ENCODE assay signal across 27 cellular contexts in genomic region chr10:65765006-65765546, GRCh38.
DNase-seq lines count a peak whose midpoint lies in the region; ATAC-seq, FAIRE-seq and TF ChIP-seq lines count a peak whose summit lies in the region.
"Had no signal": no experiment of that assay in that cellular context is flagged by ENCODE, and none has a peak within 500 bp of the region (broad histone marks: within the 10 kb centered on the region; RNA-seq: fewer than 3 reads in every experiment).

No MANE protein-coding gene starts in this region.

- no peak overlapping the region for H2AFZ ChIP-seq in H1 (ENCODE audit: low read length)
- H2AFZ ChIP-seq: GM23338 had no signal

- H3K36me3 ChIP-seq in H1 (ENCODE audit: control insufficient read depth in 2 of 4, insufficient read depth in 4 of 4, low read length in 3 of 4) (no peaks in the 10 kb centered on the region), colonic mucosa (no peaks in the 10 kb centered on the region)
- H3K36me3 ChIP-seq: BLaER1 treated with 17β-estradiol and CSF1 and Interleukin-3, amounts not matched to agents 10 nM and 100 nM; SJSA1 had no signal

- H3K23me2 ChIP-seq in H1 (ENCODE audit: low read depth, low read length) = no peaks in the 10 kb centered on the region

- no peaks in the 10 kb centered on the region for H4K20me1 ChIP-seq in H1 (replicated peaks in 1 of 2; ENCODE audit: control insufficient read depth in 1 of 2, insufficient read depth in 2 of 2, low read length in 2 of 2)
- H4K20me1 ChIP-seq: BLaER1 treated with 17β-estradiol and CSF1 and Interleukin-3, amounts not matched to agents 10 nM and 100 nM had no signal

- no peak overlapping the region for H3K4me3 ChIP-seq in H1 (ENCODE audit: extremely low read depth in 1 of 4, insufficient read depth in 2 of 4, low read depth in 3 of 4, low read length in 4 of 4)
- no peak overlapping the region for H3K4me3 ChIP-seq in colonic mucosa
- H3K4me3 ChIP-seq: BLaER1 treated with 17β-estradiol and CSF1 and Interleukin-3, amounts not matched to agents 10 nM and 100 nM; GM23338; SJSA1 had no signal

- H2BK15ac ChIP-seq in H1 (ENCODE audit: low read length) = no peak overlapping the region

- H3K27ac Mint-ChIP-seq in WTC11 = no peak overlapping the region
- H3K27ac Mint-ChIP-seq: CD4-positive, alpha-beta T cell; GM23338; IgD-negative memory B cell had no signal

- 87% methylated on average over 1 of the region's 1 CpG; no CpG with 5 or more reads in 1 of the 2 experiments for WGBS in H1 (ENCODE audit: extremely low coverage in 1 of 2, insufficient coverage in 1 of 2, insufficient read length in 1 of 2, insufficient replicate concordance in 2 of 2, low coverage in 1 of 2, low lambda C conversion rate in 2 of 2, missing lambda C conversion rate in 1 of 2), 2 experiments

- no peaks in the 10 kb centered on the region for H3K27me3 ChIP-seq in H1 (replicated peaks in 1 of 4; ENCODE audit: control insufficient read depth in 3 of 4, extremely low read depth in 1 of 4, insufficient read depth in 3 of 4, low read length in 3 of 4)
- no peaks in the 10 kb centered on the region for H3K27me3 ChIP-seq in colonic mucosa
- H3K27me3 ChIP-seq: BLaER1 treated with 17β-estradiol and CSF1 and Interleukin-3, amounts not matched to agents 10 nM and 100 nM; SJSA1 had no signal

- H3K9ac ChIP-seq in H1 (replicated peaks in 1 of 4; ENCODE audit: extremely low read depth in 1 of 4, low read depth in 3 of 4, low read length in 3 of 4) (no peak overlapping the region), colonic mucosa (ENCODE audit: low read depth in 2 of 2, low read length in 2 of 2) (no peak overlapping the region)
- H3K9ac ChIP-seq: BLaER1 treated with 17β-estradiol and CSF1 and Interleukin-3, amounts not matched to agents 10 nM and 100 nM; KMS-11 had no signal

- no peak overlapping the region for H3K4ac ChIP-seq in H1 (replicated peaks; ENCODE audit: insufficient read length, low read depth, low read length)

- no peaks in the 10 kb centered on the region for H3K27me3 Mint-ChIP-seq in WTC11 (ENCODE audit: low read depth)
- H3K27me3 Mint-ChIP-seq: CD4-positive, alpha-beta T cell; IgD-negative memory B cell had no signal

- no peaks in the 10 kb centered on the region for H3K9me3 ChIP-seq in H1 (ENCODE audit: insufficient read depth in 2 of 2, low read depth in 1 of 2, low read length in 1 of 2)
- no peaks in the 10 kb centered on the region for H3K9me3 ChIP-seq in colonic mucosa
- H3K9me3 ChIP-seq: BLaER1 treated with 17β-estradiol and CSF1 and Interleukin-3, amounts not matched to agents 10 nM and 100 nM; SJSA1 had no signal

- no peaks in the 10 kb centered on the region for H3K79me1 ChIP-seq in H1 (ENCODE audit: low read depth, low read length)

- no peak overlapping the region for H4K91ac ChIP-seq in H1 (replicated peaks; ENCODE audit: insufficient read length, low read length)

- TF ChIP-seq RAD21 in H1 (IDR thresholded peaks at IDR 0.05 in 1 of 2, conservative IDR thresholded peaks at IDR 0.05 in 1 of 2; ENCODE audit: low read depth in 2 of 2, low read length in 2 of 2) = no peak

- no peak overlapping the region for H2BK20ac ChIP-seq in H1 (ENCODE audit: low read length)

- peaks cover 7% of the 10 kb centered on the region for H3K9me3 Mint-ChIP-seq in WTC11

- H2AK5ac ChIP-seq in H1 (ENCODE audit: low read depth, low read length) = no peak overlapping the region

- H2BK12ac ChIP-seq in H1 (ENCODE audit: low read depth, low read length) = no peak overlapping the region

- H3K18ac ChIP-seq in H1 (ENCODE audit: extremely low read depth, low read length) = no peak overlapping the region

- H3K14ac ChIP-seq in H1 (ENCODE audit: insufficient read length) = no peak overlapping the region

- intact Hi-C loops in colonic mucosa (cut with DNase I) = no loop called here

- H3K27ac ChIP-seq in H1 (ENCODE audit: low read depth, low read length) (no peak overlapping the region), colonic mucosa (no peak overlapping the region)
- H3K27ac ChIP-seq: BLaER1 treated with 17β-estradiol and CSF1 and Interleukin-3, amounts not matched to agents 10 nM and 100 nM; HL-60; KMS-11; SJSA1 had no signal

- no peak overlapping the region for H2BK5ac ChIP-seq in H1 (ENCODE audit: low read depth, low read length)

- POLR2A ChIA-PET in H1 (lab: Charles Lee; ENCODE audit: partially characterized antibody) = no interaction called here
- POLR2A ChIA-PET in WTC11 (lab: Charles Lee) = no interaction called here

- no peaks in the 10 kb centered on the region for H3K4me1 ChIP-seq in H1 (replicated peaks in 1 of 4; ENCODE audit: control insufficient read depth in 3 of 4, insufficient read depth in 4 of 4, low read length in 3 of 4)
- no peaks in the 10 kb centered on the region for H3K4me1 ChIP-seq in colonic mucosa
- H3K4me1 ChIP-seq: BLaER1 treated with 17β-estradiol and CSF1 and Interleukin-3, amounts not matched to agents 10 nM and 100 nM; SJSA1 had no signal

- no peak for TF ChIP-seq EP300 in H1 (IDR thresholded peaks at IDR 0.05; ENCODE audit: borderline replicate concordance in 1 of 2, low read depth in 2 of 2, low read length in 2 of 2)

- H4K8ac ChIP-seq in H1 (ENCODE audit: extremely low read depth, insufficient read depth, low read length) = no peak overlapping the region

- no peak for DNase-seq in H1 (ENCODE audit: low read depth in 1 of 2, low spot score in 2 of 2)
- peak; percentile 58 for DNase-seq in medulla oblongata (ENCODE audit: extremely low spot score)
- peak; percentile 54 for DNase-seq in superior temporal gyrus (ENCODE audit: extremely low spot score)
- DNase-seq in WTC11 (ENCODE audit: low spot score) = no peak
- DNase-seq in colonic mucosa = no peak
- DNase-seq in NCI-H2029 treated with DMSO at 0.1 percent for 48 hours (lab: John Stamatoyannopoulos, UW) = no peak
- DNase-seq: CD4-positive, alpha-beta T cell; COR-L47; DMS53; HCEC 1CT; NCI-H1092 treated with DMSO at 0.1 percent for 48 hours; NCI-H1436 treated with DMSO at 0.1 percent for 48 hours; NCI-H187 treated with DMSO at 0.1 percent for 48 hours; NCI-H2107; NCI-H446 treated with DMSO at 0.1 percent for 48 hours; NCI-H526; NCI-H82; NK-92 treated with Interleukin-12 subunit alpha and Interleukin-12 subunit beta, amount 100 ng/mL, for 24 hours; PC-3; Right ventricle myocardium superior had no signal

- H4K5ac ChIP-seq in H1 (ENCODE audit: insufficient read length, low read depth, low read length) = no peak overlapping the region

- H3K4me2 ChIP-seq in H1 (ENCODE audit: insufficient read depth in 1 of 2, low read depth in 2 of 2, low read length in 2 of 2) = no peak overlapping the region
- H3K4me2 ChIP-seq: BLaER1 treated with 17β-estradiol and CSF1 and Interleukin-3, amounts not matched to agents 10 nM and 100 nM; GM23338; KMS-11 had no signal

- no peak for TF ChIP-seq POLR2A in H1 (IDR thresholded peaks at IDR 0.05; ENCODE audit: control extremely low read depth in 1 of 2, low read depth in 2 of 2, low read length in 2 of 2)

- H3K23ac ChIP-seq in H1 (ENCODE audit: insufficient read length) = no peak overlapping the region

- no peaks in the 10 kb centered on the region for H3K4me1 Mint-ChIP-seq in WTC11
- H3K4me1 Mint-ChIP-seq: GM23338, IgD-negative memory B cell had no signal

- TF ChIP-seq CTCF in H1 (IDR thresholded peaks at IDR 0.05; ENCODE audit: control extremely low read depth in 1 of 3, insufficient read depth in 1 of 3, low read depth in 1 of 3, low read length in 3 of 3) = no peak
- TF ChIP-seq CTCF in WTC11 (IDR thresholded peaks at IDR 0.05) = no peak
- no peak for TF ChIP-seq CTCF in colonic mucosa (IDR thresholded peaks at IDR 0.05)

- H3K36me3 Mint-ChIP-seq in WTC11 = no peaks in the 10 kb centered on the region
- H3K36me3 Mint-ChIP-seq: IgD-negative memory B cell had no signal

- CTCF ChIA-PET in H1 (lab: Charles Lee; ENCODE audit: partially characterized antibody) = no interaction called here
- CTCF ChIA-PET in WTC11 (lab: Charles Lee) = no interaction called here

- FAIRE-seq in H1 (lab: Jason Lieb, UNC) = peak; percentile 19

- no peaks in the 10 kb centered on the region for H3K79me2 ChIP-seq in H1 (ENCODE audit: control insufficient read depth in 1 of 2, insufficient read depth in 2 of 2, low read length in 2 of 2)

- no peak overlapping the region for H2BK120ac ChIP-seq in H1 (replicated peaks; ENCODE audit: low read depth, low read length)

- ATAC-seq in HG03025 (IDR thresholded peaks at IDR 0.05; ENCODE audit: low FRiP score, unreplicated experiment) (peak; percentile 59), WTC11 (no peak)
- ATAC-seq: GM23338, PC-3 had no signal

- no peak overlapping the region for H3K4me3 Mint-ChIP-seq in WTC11
- H3K4me3 Mint-ChIP-seq: CD4-positive, alpha-beta T cell; GM23338; IgD-negative memory B cell had no signal

- no peak overlapping the region for H3K56ac ChIP-seq in H1 (replicated peaks; ENCODE audit: insufficient read length, low read depth, low read length)

TF ChIP-seq in WTC11, 78 proteins besides CTCF, POLR2A, EP300 and RAD21:
- no peak for TF ChIP-seq ZNF317 (CRISPR knock-in tag; IDR thresholded peaks at IDR 0.05; ENCODE audit: borderline replicate concordance, low read depth)
- no peak for TF ChIP-seq NFATC4 (CRISPR knock-in tag; IDR thresholded peaks at IDR 0.05)
- no peak for TF ChIP-seq FOXJ3 (CRISPR knock-in tag; IDR thresholded peaks at IDR 0.05; ENCODE audit: borderline replicate concordance)
- TF ChIP-seq GRHL2 (CRISPR knock-in tag; IDR thresholded peaks at IDR 0.05; ENCODE audit: insufficient replicate concordance, severe bottlenecking) = no peak
- no peak for TF ChIP-seq ZNF512 (CRISPR knock-in tag; IDR thresholded peaks at IDR 0.05; ENCODE audit: borderline replicate concordance)
- no peak for TF ChIP-seq NR2C2 (CRISPR knock-in tag; IDR thresholded peaks at IDR 0.05)
TF ChIP-seq in WTC11: peak in this region for 0.

Comparison
In these comparisons a context has a peak if more than half of its experiments do, and no peak if none do; other contexts are left out.
1. DNase-seq: peak in medulla oblongata (single experiment) and superior temporal gyrus (single experiment); none in H1 (0 of 2), WTC11 (single experiment), colonic mucosa (single experiment) and NCI-H2029 treated with DMSO at 0.1 percent for 48 hours (single experiment).